9 cellular contexts compared by ENCODE assay signal in genomic region chr18:1177232-1177631, GRCh38.
"Had no signal": no experiment of that assay in that cellular context is flagged by ENCODE, and none has a peak within 500 bp of the region (broad histone marks: within the 10 kb centered on the region; RNA-seq: fewer than 3 reads in every experiment).

No MANE protein-coding gene starts in this region.

- FAIRE-seq: HepG2, HTR-8/SVneo had no signal

- H3K27me3 Mint-ChIP-seq: IgD-negative memory B cell had no signal

- H3K9ac ChIP-seq: KMS-11 had no signal

- H3K4me2 ChIP-seq: KMS-11 had no signal

- ATAC-seq: HepG2 had no signal

- H3K4me3 Mint-ChIP-seq: IgD-negative memory B cell had no signal

- H3K4me1 Mint-ChIP-seq: IgD-negative memory B cell had no signal

- H3K36me3 Mint-ChIP-seq: IgD-negative memory B cell had no signal

- DNase-seq: IMR-90, Karpas-422, KBM-7, KG1 had no signal

- H3K27ac ChIP-seq: HL-60, KMS-11 had no signal

- H3K27ac Mint-ChIP-seq: IgD-negative memory B cell had no signal
